15 cellular contexts compared by ENCODE assay signal in genomic region chr5:168850683-168851082, GRCh38.
DNase-seq lines count a peak whose midpoint lies in the region; ATAC-seq and TF ChIP-seq lines count a peak whose summit lies in the region.
"Had no signal": no experiment of that assay in that cellular context is flagged by ENCODE, and none has a peak within 500 bp of the region (broad histone marks: within the 10 kb centered on the region; RNA-seq: fewer than 3 reads in every experiment).

No MANE protein-coding gene starts in this region.

- H3K9me3 Mint-ChIP-seq in activated T-cell treated with anti-CD3 and anti-CD28 coated beads, Interleukin-2, amount 50 U/mL, for 72 hours, result no peaks in the 10 kb centered on the region
- peaks cover 3% of the 10 kb centered on the region for H3K9me3 Mint-ChIP-seq in neural crest cell
- H3K9me3 Mint-ChIP-seq: CD4-positive, alpha-beta T cell; GM23338 had no signal

- no peaks in the 10 kb centered on the region for H3K36me3 Mint-ChIP-seq in activated T-cell treated with anti-CD3 and anti-CD28 coated beads, Interleukin-2, amount 50 U/mL, for 72 hours (ENCODE audit: insufficient read depth in 2 of 2)
- H3K36me3 Mint-ChIP-seq in neural crest cell (ENCODE audit: low read depth), result no peaks in the 10 kb centered on the region

- H3K36me3 ChIP-seq in Peyer's patch, result no peaks in the 10 kb centered on the region

- H3K27me3 Mint-ChIP-seq in activated T-cell treated with anti-CD3 and anti-CD28 coated beads, Interleukin-2, amount 50 U/mL, for 72 hours (ENCODE audit: low read depth), result peaks cover 8% of the 10 kb centered on the region
- H3K27me3 Mint-ChIP-seq in neural crest cell (ENCODE audit: low read depth), result no peaks in the 10 kb centered on the region
- H3K27me3 Mint-ChIP-seq: CD4-positive, alpha-beta T cell had no signal

- TF ChIP-seq CTCF in neural crest cell (conservative IDR thresholded peaks at IDR 0.05), result no peak
- no peak for TF ChIP-seq CTCF in Peyer's patch (IDR thresholded peaks at IDR 0.05)

- no peak for ATAC-seq in activated T-cell treated with anti-CD3 and anti-CD28 coated beads, Interleukin-2, amount 50 U/mL, for 72 hours (replicated peaks in 1 of 2)
- no peak for ATAC-seq in HG02938 (IDR thresholded peaks at IDR 0.05; ENCODE audit: unreplicated experiment)
- ATAC-seq: GM23338, HepG2 had no signal

- no peaks in the 10 kb centered on the region for H3K4me1 ChIP-seq in Peyer's patch

- no peak for TF ChIP-seq POLR2A in Peyer's patch (IDR thresholded peaks at IDR 0.05)

- no peak for DNase-seq in activated T-cell treated with anti-CD3 and anti-CD28 coated beads, Interleukin-2, amount 50 U/mL, for 72 hours
- DNase-seq in activated T-cell treated with anti-CD3 and anti-CD28 coated beads for 4 hours, result no peak
- DNase-seq in NCI-H187 treated with DMSO at 0.1 percent for 48 hours (lab: John Stamatoyannopoulos, UW), result peak; percentile 20
- no peak for DNase-seq in neural crest cell (ENCODE audit: low read depth, low spot score)
- DNase-seq in Peyer's patch, result no peak
- DNase-seq in hypothalamus (lab: John Stamatoyannopoulos, UW), result no peak
- DNase-seq: C1 segment of cervical spinal cord; CD4-positive, alpha-beta T cell; DMS79; EL; H7 had no signal

- peaks cover 36% of the 10 kb centered on the region for H3K4me1 Mint-ChIP-seq in activated T-cell treated with anti-CD3 and anti-CD28 coated beads, Interleukin-2, amount 50 U/mL, for 72 hours (ENCODE audit: low read depth)
- H3K4me1 Mint-ChIP-seq in neural crest cell, result peaks cover 81% of the 10 kb centered on the region
- H3K4me1 Mint-ChIP-seq: B cell had no signal

- no peak overlapping the region for H3K4me3 ChIP-seq in Peyer's patch
- H3K4me3 ChIP-seq: GM23338 had no signal

- no peaks in the 10 kb centered on the region for H3K27me3 ChIP-seq in Peyer's patch

- H3K4me3 Mint-ChIP-seq in activated T-cell treated with anti-CD3 and anti-CD28 coated beads, Interleukin-2, amount 50 U/mL, for 72 hours, result peak overlapping the region in 1 of 2 donors; percentile 51
- peak overlapping the region; percentile 14 for H3K4me3 Mint-ChIP-seq in neural crest cell
- H3K4me3 Mint-ChIP-seq: B cell; CD4-positive, alpha-beta T cell; GM23338 had no signal

- no peaks in the 10 kb centered on the region for H3K9me3 ChIP-seq in Peyer's patch

- H3K27ac ChIP-seq in Peyer's patch, result no peak overlapping the region

- H3K27ac Mint-ChIP-seq in activated T-cell treated with anti-CD3 and anti-CD28 coated beads, Interleukin-2, amount 50 U/mL, for 72 hours, result peak overlapping the region; percentile 24
- no peak overlapping the region for H3K27ac Mint-ChIP-seq in neural crest cell (ENCODE audit: unreplicated experiment)
- H3K27ac Mint-ChIP-seq: B cell; CD4-positive, alpha-beta T cell; GM23338 had no signal
